In genomic region chr3:156483426-156483825, GRCh38 we compare ENCODE assay signal across 8 cellular contexts.
DNase-seq lines count a peak whose midpoint lies in the region; ATAC-seq and TF ChIP-seq lines count a peak whose summit lies in the region.

No MANE protein-coding gene starts in this region.

- H3K27ac ChIP-seq in heart right ventricle (peak overlapping the region in 7 of 10 donors; percentile 42 to 88 (median 51)), transverse colon (peak overlapping the region; percentile 80 to 85 (median 83))

- H3K4me3 Mint-ChIP-seq in activated CD8-positive, alpha-beta T cell treated with anti-CD3 and anti-CD28 coated beads for 36 hours, result peak overlapping the region; percentile 68

- no peak for TF ChIP-seq CTCF in activated CD8-positive, alpha-beta T cell treated with anti-CD3 and anti-CD28 coated beads for 36 hours (IDR thresholded peaks at IDR 0.05)
- TF ChIP-seq CTCF in heart right ventricle (IDR thresholded peaks at IDR 0.05) (no peak), transverse colon (IDR thresholded peaks at IDR 0.05) (no peak)

- intact Hi-C loops in activated CD8-positive, alpha-beta T cell treated with anti-CD3 and anti-CD28 coated beads for 36 hours (cut with micrococcal nuclease), result loop anchor here (5.0 kb wide), 1 partner anchor 39 kb away; no protein-coding TSS in a partner anchor
- intact Hi-C loops in heart right ventricle (cut with DNase I) (loop anchor here in 1 of 10 donors (10.0 kb wide), 1 partner anchor 189 kb away; no protein-coding TSS in a partner anchor), transverse colon (cut with DNase I; ENCODE audit: low total_unique reads) (no loop called here)

- DNase-seq in EL, result peak; percentile 83
- DNase-seq in activated CD8-positive, alpha-beta T cell treated with anti-CD3 and anti-CD28 coated beads for 36 hours, result peak; percentile 10
- DNase-seq in heart right ventricle, result no peak
- DNase-seq in transverse colon, result no peak
- no peak for DNase-seq in cerebellum (ENCODE audit: low spot score)
- DNase-seq in HuH-7.5 (ENCODE audit: low spot score), result no peak

- peak; percentile 8 for TF ChIP-seq POLR2A in transverse colon (IDR thresholded peaks at IDR 0.05)

- H3K36me3 Mint-ChIP-seq in activated CD8-positive, alpha-beta T cell treated with anti-CD3 and anti-CD28 coated beads for 36 hours (ENCODE audit: low read depth), result no peaks in the 10 kb centered on the region

- peaks cover 0 to 26% (median 13%) of the 10 kb centered on the region in 9 donors for H3K4me1 ChIP-seq in heart right ventricle
- H3K4me1 ChIP-seq in transverse colon, result peaks cover 5 to 37% (median 12%) of the 10 kb centered on the region in 4 donors

- peaks cover 42% of the 10 kb centered on the region for H3K4me1 Mint-ChIP-seq in activated CD8-positive, alpha-beta T cell treated with anti-CD3 and anti-CD28 coated beads for 36 hours (ENCODE audit: low read depth)

- H3K9me3 ChIP-seq in heart right ventricle, result no peaks in the 10 kb centered on the region
- no peaks in the 10 kb centered on the region for H3K9me3 ChIP-seq in transverse colon

- H3K4me3 ChIP-seq in heart right ventricle (peak overlapping the region in 1 of 10 donors; percentile 16), transverse colon (peak overlapping the region in 1 of 4 donors; percentile 8)

- POLR2A ChIA-PET in activated CD8-positive, alpha-beta T cell treated with anti-CD3 and anti-CD28 coated beads for 36 hours (lab: Charles Lee), result interaction anchor here (1.0 to 1.3 kb wide), 2 partner anchors 188 to 203 kb away, joined by 3 read pairs; no protein-coding TSS in a partner anchor

- no peaks in the 10 kb centered on the region for H3K27me3 ChIP-seq in heart right ventricle
- no peaks in the 10 kb centered on the region for H3K27me3 ChIP-seq in transverse colon

- in situ Hi-C loops in transverse colon (cut with MboI; ENCODE audit: low pct_ligation_motif_present in 1 of 4, low pct_unique_long_range_greater_than_20kb in 1 of 4, low sequenced_read_pairs in 3 of 4), result no loop called here

- H3K36me3 ChIP-seq in heart right ventricle (no peaks in the 10 kb centered on the region), transverse colon (no peaks in the 10 kb centered on the region)

- TF ChIP-seq EP300 in transverse colon (IDR thresholded peaks at IDR 0.05; ENCODE audit: low read depth), result no peak

- H3K9me3 Mint-ChIP-seq in activated CD8-positive, alpha-beta T cell treated with anti-CD3 and anti-CD28 coated beads for 36 hours, result no peaks in the 10 kb centered on the region

- peak; percentile 82 for ATAC-seq in GM19452 (IDR thresholded peaks at IDR 0.05; ENCODE audit: unreplicated experiment)
- ATAC-seq in HG03442 (IDR thresholded peaks at IDR 0.05; ENCODE audit: unreplicated experiment), result peak; percentile 87
- peak; percentile 88 for ATAC-seq in activated CD8-positive, alpha-beta T cell treated with anti-CD3 and anti-CD28 coated beads for 36 hours
- peak in 7 of 8 donors; percentile 41 to 71 (median 65) for ATAC-seq in heart right ventricle

- WGBS in heart right ventricle, 2 donors, result 42 to 51% methylated on average over 1 of the region's 1 CpG
- 14 to 25% methylated on average over 1 of the region's 1 CpG for WGBS in transverse colon (ENCODE audit: low coverage in 1 of 2), 2 donors

- CTCF ChIA-PET in activated CD8-positive, alpha-beta T cell treated with anti-CD3 and anti-CD28 coated beads for 36 hours (lab: Charles Lee), result interaction anchor here (0.9 to 3.9 kb wide), 5 partner anchors 9 to 333 kb away, joined by 3 to 24 read pairs (median 5); no protein-coding TSS in a partner anchor

- H3K27me3 Mint-ChIP-seq in activated CD8-positive, alpha-beta T cell treated with anti-CD3 and anti-CD28 coated beads for 36 hours, result no peaks in the 10 kb centered on the region

- H3K27ac Mint-ChIP-seq in activated CD8-positive, alpha-beta T cell treated with anti-CD3 and anti-CD28 coated beads for 36 hours, result peak overlapping the region; percentile 87

Comparison
In these comparisons a context has a peak if more than half of its experiments do, and no peak if none do; other contexts are left out.
1. DNase-seq: peak in EL (single experiment) and activated CD8-positive, alpha-beta T cell treated with anti-CD3 and anti-CD28 coated beads for 36 hours (single experiment); none in heart right ventricle (0 of 2), transverse colon (single experiment), cerebellum (single experiment) and HuH-7.5 (single experiment).
2. Peak in every context shown above with its lines, with median percentiles within 50 percentile points of each other: ATAC-seq.